ENCODE assay signal across 8 cellular contexts in genomic region chr11:112025682-112026081, GRCh38. TPM values are rescaled to one million over a fixed set of nuclear protein-coding genes. Genes with fewer than 3 reads are reported as not detected.
DNase-seq lines count a peak whose midpoint lies in the region; ATAC-seq and TF ChIP-seq lines count a peak whose summit lies in the region.

No MANE protein-coding gene starts in this region.

- H3K27me3 ChIP-seq in AG04450 (ENCODE audit: control insufficient read depth, insufficient read depth, low read length) (no peaks in the 10 kb centered on the region), lower lobe of right lung (ENCODE audit: low read depth) (no peaks in the 10 kb centered on the region), upper lobe of right lung (no peaks in the 10 kb centered on the region)

- H3K9me3 ChIP-seq in AG04450 (ENCODE audit: control insufficient read depth, insufficient read depth, low read length), result no peaks in the 10 kb centered on the region; the same call in 1 of the 2 replicates
- H3K9me3 ChIP-seq in lower lobe of right lung, result no peaks in the 10 kb centered on the region
- no peaks in the 10 kb centered on the region for H3K9me3 ChIP-seq in upper lobe of right lung

- H3K36me3 Mint-ChIP-seq in dendritic cell treated with granulocyte-macrophage colony-stimulating factor and Interleukin-4, amounts not matched to agents 40 ng/mL and 50 ng/mL, for 4 days (ENCODE audit: low read depth), result peaks cover 53% of the 10 kb centered on the region

- peak overlapping the region; percentile 96 for H3K27ac Mint-ChIP-seq in dendritic cell treated with granulocyte-macrophage colony-stimulating factor and Interleukin-4, amounts not matched to agents 40 ng/mL and 50 ng/mL, for 4 days

- H3K36me3 ChIP-seq in lower lobe of right lung (peaks cover 37% of the 10 kb centered on the region), upper lobe of right lung (peaks cover 27% of the 10 kb centered on the region)

- no peak overlapping the region for H3K27ac ChIP-seq in AG04450 (ENCODE audit: low read depth, low read length)
- H3K27ac ChIP-seq in lower lobe of right lung, result peak overlapping the region; percentile 92
- peak overlapping the region; percentile 90 for H3K27ac ChIP-seq in upper lobe of right lung

- POLR2A ChIA-PET in AG04450 (lab: Yijun Ruan, JAX), result interaction anchor here (0.5 to 0.8 kb wide), 2 partner anchors 47 to 260 kb away, joined by 3 to 12 read pairs; no protein-coding TSS in a partner anchor

- CTCF ChIA-PET in AG04450 (lab: Charles Lee), result no interaction called here

- TF ChIP-seq CTCF in AG04450 (IDR thresholded peaks at IDR 0.05; ENCODE audit: low read depth, low read length) (no peak), lower lobe of right lung (IDR thresholded peaks at IDR 0.05) (no peak), upper lobe of right lung (IDR thresholded peaks at IDR 0.05) (no peak)

- H3K9me3 Mint-ChIP-seq in dendritic cell treated with granulocyte-macrophage colony-stimulating factor and Interleukin-4, amounts not matched to agents 40 ng/mL and 50 ng/mL, for 4 days, result no peaks in the 10 kb centered on the region

- peak overlapping the region; percentile 88 for H3K4me3 ChIP-seq in AG04450 (ENCODE audit: low read depth, low read length)
- peak overlapping the region; percentile 96 for H3K4me3 ChIP-seq in lower lobe of right lung
- H3K4me3 ChIP-seq in upper lobe of right lung, result peak overlapping the region; percentile 83

- H3K4me1 ChIP-seq in lower lobe of right lung (peaks cover 14% of the 10 kb centered on the region), upper lobe of right lung (peaks cover 11% of the 10 kb centered on the region)

- H3K27me3 Mint-ChIP-seq in dendritic cell treated with granulocyte-macrophage colony-stimulating factor and Interleukin-4, amounts not matched to agents 40 ng/mL and 50 ng/mL, for 4 days, result no peaks in the 10 kb centered on the region

- intact Hi-C loops in dendritic cell treated with granulocyte-macrophage colony-stimulating factor and Interleukin-4, amounts not matched to agents 40 ng/mL and 50 ng/mL, for 4 days (cut with micrococcal nuclease), result loop anchor here (2.0 to 5.0 kb wide), 4 partner anchors 47 to 147 kb away; partner anchors contain the start of genes CFAP68, FDXACB1, NKAPD1 and PIH1D2
- intact Hi-C loops in lower lobe of right lung (cut with DNase I), result no loop called here
- intact Hi-C loops in upper lobe of right lung (cut with DNase I), result no loop called here

- DNase-seq in AG04450 (ENCODE audit: low read depth, low spot score) (no peak), NCI-H69 (lab: John Stamatoyannopoulos, UW) (peak; percentile 61), lower lobe of right lung (no peak), upper lobe of right lung (no peak), NCI-H1930 (lab: John Stamatoyannopoulos, UW) (no peak), inferior parietal cortex (ENCODE audit: extremely low spot score) (no peak)

- peaks cover 14% of the 10 kb centered on the region for H3K4me1 Mint-ChIP-seq in dendritic cell treated with granulocyte-macrophage colony-stimulating factor and Interleukin-4, amounts not matched to agents 40 ng/mL and 50 ng/mL, for 4 days (ENCODE audit: low read depth)

- ATAC-seq in GM18499 (IDR thresholded peaks at IDR 0.05; ENCODE audit: insufficient read depth, unreplicated experiment) (peak; percentile 2), lower lobe of right lung (peak; percentile 9 to 23), upper lobe of right lung (peak; percentile 4)

- peak overlapping the region; percentile 98 for H3K4me3 Mint-ChIP-seq in dendritic cell treated with granulocyte-macrophage colony-stimulating factor and Interleukin-4, amounts not matched to agents 40 ng/mL and 50 ng/mL, for 4 days

RNA-seq across cellular contexts. Expression of gene DLAT, which starts 0.5 kb away (rescaled TPM):
- 26.6 and 34.8 TPM in 2 replicates for polyA plus RNA-seq in AG04450 (2011; rRNA removed)
- polyA minus RNA-seq in AG04450 (2011; rRNA and poly(A)+ RNA removed), result 19.7 and 27.3 TPM in 2 replicates
- total RNA-seq in lower lobe of right lung, result 26.1 TPM
- 29.2 TPM for total RNA-seq in upper lobe of right lung

RNA-seq across cellular contexts. Expression of gene PIH1D2, which starts 48.1 kb away (rescaled TPM):
- polyA plus RNA-seq in AG04450 (2011; rRNA removed), result 1.5 TPM in 2 replicates
- polyA minus RNA-seq in AG04450 (2011; rRNA and poly(A)+ RNA removed), result 0.65 and 0.74 TPM in 2 replicates
- 6.4 TPM for total RNA-seq in lower lobe of right lung
- total RNA-seq in upper lobe of right lung, result 1.3 TPM

RNA-seq across cellular contexts. Expression of gene NKAPD1, which starts 48.4 kb away (rescaled TPM):
- polyA plus RNA-seq in AG04450 (2011; rRNA removed), result 18.2 and 23.2 TPM in 2 replicates
- 13.5 and 16.3 TPM in 2 replicates for polyA minus RNA-seq in AG04450 (2011; rRNA and poly(A)+ RNA removed)
- total RNA-seq in lower lobe of right lung (20.6 TPM), upper lobe of right lung (18.9 TPM)
